In genomic region chr5:43105369-43106289, GRCh38 we compare ENCODE assay signal across 8 cellular contexts. TPM values are rescaled to one million over a fixed set of nuclear protein-coding genes. Genes with fewer than 3 reads are reported as not detected.
A peak's percentile ranks its signal among the peaks of the same experiment; 100 is the strongest.
DNase-seq lines count a peak whose midpoint lies in the region; ATAC-seq and TF ChIP-seq lines count a peak whose summit lies in the region.

No MANE protein-coding gene starts in this region.

- H3K27me3 Mint-ChIP-seq in activated T-cell treated with anti-CD3 and anti-CD28 coated beads, Interleukin-2, amount 50 U/mL, for 24 hours = no peaks in the 10 kb centered on the region

- peak; percentile 97 for ATAC-seq in GM21737 (IDR thresholded peaks at IDR 0.05; ENCODE audit: unreplicated experiment)
- peak; percentile 93 for ATAC-seq in PC-3
- ATAC-seq in esophagus mucosa = peak; percentile 97

- peak overlapping the region; percentile 3; the same call in 1 of the 2 replicates for H3K9ac ChIP-seq in PC-3 (ENCODE audit: low read length)

- no peaks in the 10 kb centered on the region for H3K36me3 Mint-ChIP-seq in activated T-cell treated with anti-CD3 and anti-CD28 coated beads, Interleukin-2, amount 50 U/mL, for 24 hours (ENCODE audit: low read depth)

- H3K27ac ChIP-seq in PC-3 (ENCODE audit: low read length) (peak overlapping the region; percentile 31), muscle layer of duodenum (ENCODE audit: low read length) (peak overlapping the region; percentile 57)

- POLR2A ChIA-PET in PC-3 (lab: Charles Lee; ENCODE audit: unreplicated experiment) = no interaction called here

- H3F3A ChIP-seq in PC-3 (ENCODE audit: low read length, unreplicated experiment) = peaks cover 8% of the 10 kb centered on the region

- H3K4me1 Mint-ChIP-seq in activated T-cell treated with anti-CD3 and anti-CD28 coated beads, Interleukin-2, amount 50 U/mL, for 24 hours (ENCODE audit: low read depth) = peaks cover 42% of the 10 kb centered on the region

- H3K4me1 ChIP-seq in PC-3 (ENCODE audit: insufficient read depth, low read length) (peaks cover 12% of the 10 kb centered on the region), muscle layer of duodenum (ENCODE audit: control insufficient read depth in 1 of 2, insufficient read depth in 2 of 2, low read length in 2 of 2) (no peaks in the 10 kb centered on the region)

- H3K4me3 ChIP-seq in PC-3 (ENCODE audit: low read length) = peak overlapping the region; percentile 67
- peak overlapping the region; percentile 60 to 87 for H3K4me3 ChIP-seq in muscle layer of duodenum (ENCODE audit: low read depth in 1 of 2, low read length in 2 of 2)

- TF ChIP-seq CTCF in PC-3 (conservative IDR thresholded peaks at IDR 0.05; ENCODE audit: low read depth, low read length) = peak; percentile 100

- H3K9me2 ChIP-seq in PC-3 (replicated peaks; ENCODE audit: low read length) = no peaks in the 10 kb centered on the region

- peak overlapping the region; percentile 84 for H3K4me2 ChIP-seq in PC-3 (ENCODE audit: low read length)

- H3K9me3 Mint-ChIP-seq in activated T-cell treated with anti-CD3 and anti-CD28 coated beads, Interleukin-2, amount 50 U/mL, for 24 hours = no peaks in the 10 kb centered on the region

- intact Hi-C loops in PC-3 (cut with micrococcal nuclease) = loop anchor here (1.0 to 5.0 kb wide), 6 partner anchors 39 to 377 kb away; partner anchors contain the start of gene TMEM267

- no peaks in the 10 kb centered on the region for H4K20me1 ChIP-seq in PC-3 (ENCODE audit: low read length)

- CTCF ChIA-PET in PC-3 (lab: Charles Lee) = interaction anchor here (0.5 to 0.6 kb wide), 3 partner anchors 17 to 81 kb away, joined by 4 read pairs; no protein-coding TSS in a partner anchor

- H3K4me3 Mint-ChIP-seq in activated T-cell treated with anti-CD3 and anti-CD28 coated beads, Interleukin-2, amount 50 U/mL, for 24 hours = peak overlapping the region; percentile 72

- H3K27ac Mint-ChIP-seq in activated T-cell treated with anti-CD3 and anti-CD28 coated beads, Interleukin-2, amount 50 U/mL, for 24 hours = peak overlapping the region; percentile 91

- BruUV-seq in PC-3 (replicated peaks; lab: Mats Ljungman, UMichigan) = TSS peak; percentile 54

- H3K9me3 ChIP-seq in PC-3 (ENCODE audit: low read length) = no peaks in the 10 kb centered on the region
- H3K9me3 ChIP-seq in muscle layer of duodenum (ENCODE audit: control insufficient read depth in 1 of 2, low read length in 2 of 2) = no peaks in the 10 kb centered on the region

- H3K79me2 ChIP-seq in PC-3 (ENCODE audit: low read length) = no peaks in the 10 kb centered on the region

- DNase-seq in DMS79 (lab: John Stamatoyannopoulos, UW) = peak; percentile 83
- DNase-seq in KG1 (lab: John Stamatoyannopoulos, UW) = peak; percentile 94
- peak; percentile 98 for DNase-seq in PC-3
- peak; percentile 89 for DNase-seq in activated T-cell treated with anti-CD3 and anti-CD28 coated beads, Interleukin-2, amount 50 U/mL, for 24 hours
- peak; percentile 69 for DNase-seq in stimulated activated CD8-positive, alpha-beta memory T cell treated with anti-CD3 and anti-CD28 coated beads, Interleukin-7, amount 100 ng/mL, for 24 hours (ENCODE audit: low read depth)

- no peaks in the 10 kb centered on the region for H3K27me3 ChIP-seq in PC-3 (ENCODE audit: low read length)
- no peaks in the 10 kb centered on the region for H3K27me3 ChIP-seq in muscle layer of duodenum (ENCODE audit: low read depth, low read length)

- peak overlapping the region; percentile 98 for H2AFZ ChIP-seq in PC-3 (ENCODE audit: low read length)

- H3K36me3 ChIP-seq in PC-3 (ENCODE audit: low read depth, low read length) (no peaks in the 10 kb centered on the region; the same call in 1 of the 2 replicates), muscle layer of duodenum (ENCODE audit: control insufficient read depth in 1 of 2, insufficient read depth in 2 of 2, low read length in 2 of 2) (no peaks in the 10 kb centered on the region)

RNA-seq across cellular contexts. Expression of gene ZNF131, which starts 15.1 kb away (rescaled TPM):
- 37.3 and 41.5 TPM in 2 replicates for total RNA-seq in PC-3 (2014; rRNA removed)
- total RNA-seq in esophagus mucosa = 19.5 TPM

Comparison
In these comparisons a context has a peak if more than half of its experiments do, and no peak if none do; other contexts are left out.
1. Peak in every context shown above with its lines: DNase-seq, ATAC-seq, H3K4me3 ChIP-seq and H3K27ac ChIP-seq.